In the genomic region with DNA sequence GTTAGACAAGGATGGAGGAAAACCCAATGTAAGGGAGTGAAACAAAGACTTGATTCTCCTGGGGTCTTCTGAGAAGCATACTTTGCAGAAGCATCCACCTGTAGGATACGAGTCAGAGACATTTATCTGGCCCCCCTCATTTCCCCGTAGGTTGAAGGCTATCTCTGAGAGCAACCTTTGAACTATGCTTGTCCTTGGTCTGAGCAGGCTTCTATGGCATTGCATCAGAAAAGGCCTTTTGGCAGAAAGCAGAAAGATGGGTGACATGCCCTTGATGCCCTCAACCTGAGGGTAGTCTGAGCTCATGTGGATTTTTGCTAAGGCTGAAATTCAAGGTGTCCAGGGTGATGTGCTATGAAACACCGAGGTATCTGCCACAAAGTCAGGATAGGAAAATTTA, we compare ENCODE assay signal across 1 cellular context.
TF ChIP-seq lines count a peak whose summit lies in the region.

No MANE protein-coding gene starts in this region.

TF ChIP-seq in HepG2, 621 proteins besides CTCF, POLR2A, EP300 and RAD21 (continued from another document):
- TF ChIP-seq SRF (IDR thresholded peaks at IDR 0.05; ENCODE audit: low read depth, low read length): no peak
- peak; percentile 85 for TF ChIP-seq HNF4A (CRISPR knock-in tag; IDR thresholded peaks at IDR 0.05)
TF ChIP-seq in HepG2: peak in this region for 26.
